21 cellular contexts compared by ENCODE assay signal in genomic region chr4:164761746-164762275, GRCh38. TPM values are rescaled to one million over a fixed set of nuclear protein-coding genes. Genes with fewer than 3 reads are reported as not detected.
"Had no signal": no experiment of that assay in that cellular context is flagged by ENCODE, and none has a peak within 500 bp of the region (broad histone marks: within the 10 kb centered on the region; RNA-seq: fewer than 3 reads in every experiment).

No MANE protein-coding gene starts in this region.

- ATAC-seq: Right ventricle myocardium inferior, SK-N-SH treated with all-trans-retinoic acid at 6 μM for 48 hours had no signal

- H3K4me1 ChIP-seq: SJCRH30 had no signal

- DNase-seq: KBM-7, NCI-H1092 treated with DMSO at 0.1 percent for 48 hours, NCI-H1436, NCI-H187, NCI-H2029, NCI-H2171 treated with DMSO at 0.1 percent for 48 hours, NCI-H345, NCI-H446 treated with DMSO at 0.1 percent for 48 hours, NCI-H524, NCI-H526 treated with DMSO at 0.1 percent for 48 hours, NCI-H748 treated with DMSO at 0.1 percent for 48 hours, OCI-M1, PC-9, Peyer's patch, SHP77 treated with DMSO at 0.1 percent for 48 hours, SJCRH30 had no signal

- H3K4me3 ChIP-seq: PC-9, Peyer's patch, SJCRH30 had no signal

- H3K36me3 ChIP-seq: Peyer's patch, SJCRH30 had no signal

- H3K27ac ChIP-seq: PC-9, SJCRH30 had no signal

- H3K9me3 ChIP-seq: Peyer's patch, SJCRH30 had no signal

- H3K27me3 ChIP-seq: Peyer's patch, SJCRH30 had no signal

RNA-seq across cellular contexts. Expression of gene SMIM31, which starts 7.9 kb away (rescaled TPM):
- total RNA-seq: LHCN-M2, MCF 10A, PC-9, Right ventricle myocardium inferior, RPMI7951, SJCRH30 had no signal
